In the genomic region with DNA sequence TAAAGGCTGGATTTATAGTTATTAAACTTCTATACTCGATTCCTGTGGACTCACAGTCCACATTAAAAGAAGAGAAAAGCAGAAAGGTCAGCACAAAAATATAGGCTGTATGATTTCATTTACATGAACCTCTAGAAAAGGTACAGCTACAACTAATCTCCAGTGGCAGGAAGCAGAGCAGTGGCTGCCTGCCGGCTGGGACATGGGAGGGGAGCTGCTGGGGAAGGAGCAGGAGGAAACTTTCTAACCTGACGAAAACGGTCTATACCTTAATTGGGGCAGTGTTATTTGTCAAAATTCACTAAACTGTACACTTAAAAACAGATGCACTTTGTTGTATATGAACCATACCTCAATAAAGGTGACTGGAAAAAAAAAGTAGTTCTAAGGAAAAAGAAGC, we compare ENCODE assay signal across 15 cellular contexts. TPM values are rescaled to one million over a fixed set of nuclear protein-coding genes. Genes with fewer than 3 reads are reported as not detected.
A peak's percentile ranks its signal among the peaks of the same experiment; 100 is the strongest.
DNase-seq lines count a peak whose midpoint lies in the region; ATAC-seq and TF ChIP-seq lines count a peak whose summit lies in the region.
"Had no signal": no experiment of that assay in that cellular context is flagged by ENCODE, and none has a peak within 500 bp of the region (broad histone marks: within the 10 kb centered on the region; RNA-seq: fewer than 3 reads in every experiment).

No MANE protein-coding gene starts in this region.

- no peaks in the 10 kb centered on the region for H3K27me3 Mint-ChIP-seq in GM23338 (ENCODE audit: insufficient read depth, low read depth, poor library complexity)
- H3K27me3 Mint-ChIP-seq in nephron (ENCODE audit: low read depth): no peaks in the 10 kb centered on the region
- no peaks in the 10 kb centered on the region for H3K27me3 Mint-ChIP-seq in activated CD4-positive, alpha-beta memory T cell treated with anti-CD3 and anti-CD28 coated beads, Interleukin-2, amount 10 ng/mL, durations not matched to agents 7 days and 5 days
- H3K27me3 Mint-ChIP-seq: B cell; CD4-positive, alpha-beta T cell; IgD-negative memory B cell had no signal

- no peaks in the 10 kb centered on the region for H3K9me3 ChIP-seq in Panc1 (ENCODE audit: control insufficient read depth, insufficient read depth, low read depth, low read length)

- H3K4me3 Mint-ChIP-seq in GM23338: no peak overlapping the region
- no peak overlapping the region for H3K4me3 Mint-ChIP-seq in nephron
- no peak overlapping the region for H3K4me3 Mint-ChIP-seq in activated CD4-positive, alpha-beta memory T cell treated with anti-CD3 and anti-CD28 coated beads, Interleukin-2, amount 10 ng/mL, durations not matched to agents 7 days and 5 days
- H3K4me3 Mint-ChIP-seq: B cell; CD4-positive, alpha-beta T cell; IgD-negative memory B cell had no signal

- H3K4me3 ChIP-seq in GM23338 (no peak overlapping the region), Panc1 (ENCODE audit: low read depth in 2 of 2, low read length in 2 of 2) (no peak overlapping the region)
- H3K4me3 ChIP-seq: GM23248 had no signal

- H3K79me2 ChIP-seq in GM23338 (replicated peaks; ENCODE audit: insufficient read depth): no peaks in the 10 kb centered on the region

- BruUV-seq in Panc1 (replicated peaks; lab: Mats Ljungman, UMichigan): no TSS peak

- TF ChIP-seq CTCF in GM23338 (conservative IDR thresholded peaks at IDR 0.05; ENCODE audit: low read depth in 2 of 2): no peak
- no peak for TF ChIP-seq CTCF in Panc1 (IDR thresholded peaks at IDR 0.05)
- no peak for TF ChIP-seq CTCF in nephron (IDR thresholded peaks at IDR 0.05; ENCODE audit: unreplicated experiment in 3 of 3)

- H3K4me1 ChIP-seq in GM23338 (ENCODE audit: insufficient read depth) (peaks cover 35% of the 10 kb centered on the region), Panc1 (ENCODE audit: control insufficient read depth, insufficient read depth, low read length) (peaks cover 18% of the 10 kb centered on the region)

- peaks cover 47% of the 10 kb centered on the region for H3K4me1 Mint-ChIP-seq in GM23338
- peaks cover 34% of the 10 kb centered on the region for H3K4me1 Mint-ChIP-seq in nephron
- no peaks in the 10 kb centered on the region for H3K4me1 Mint-ChIP-seq in activated CD4-positive, alpha-beta memory T cell treated with anti-CD3 and anti-CD28 coated beads, Interleukin-2, amount 10 ng/mL, durations not matched to agents 7 days and 5 days
- H3K4me1 Mint-ChIP-seq: B cell had no signal

- H3K36me3 Mint-ChIP-seq in GM23338 (ENCODE audit: low read depth) (no peaks in the 10 kb centered on the region), nephron (ENCODE audit: low read depth) (no peaks in the 10 kb centered on the region)
- H3K36me3 Mint-ChIP-seq in activated CD4-positive, alpha-beta memory T cell treated with anti-CD3 and anti-CD28 coated beads, Interleukin-2, amount 10 ng/mL, durations not matched to agents 7 days and 5 days (ENCODE audit: low read depth): no peaks in the 10 kb centered on the region
- H3K36me3 Mint-ChIP-seq: IgD-negative memory B cell had no signal

- no peaks in the 10 kb centered on the region for H4K20me1 ChIP-seq in GM23338 (replicated peaks; ENCODE audit: insufficient read depth)

- no peaks in the 10 kb centered on the region; the same call in 2 of the 3 replicates for H3K9me3 Mint-ChIP-seq in GM23338
- no peaks in the 10 kb centered on the region for H3K9me3 Mint-ChIP-seq in nephron
- no peaks in the 10 kb centered on the region for H3K9me3 Mint-ChIP-seq in activated CD4-positive, alpha-beta memory T cell treated with anti-CD3 and anti-CD28 coated beads, Interleukin-2, amount 10 ng/mL, durations not matched to agents 7 days and 5 days
- H3K9me3 Mint-ChIP-seq: CD4-positive, alpha-beta T cell had no signal

- in situ Hi-C loops in Panc1 (cut with HindIII; ENCODE audit: low pct_unique_long_range_greater_than_20kb, low sequenced_read_pairs): no loop called here

- no peak overlapping the region for H3K4me2 ChIP-seq in GM23338

- intact Hi-C loops in Panc1 (cut with micrococcal nuclease; ENCODE audit: unreplicated experiment): no loop called here

- no peaks in the 10 kb centered on the region for H3K9me2 ChIP-seq in GM23338 (ENCODE audit: insufficient read depth)

- no peak for DNase-seq in GM23338 (ENCODE audit: low spot score)
- DNase-seq in Panc1 (ENCODE audit: low read depth, low spot score): no peak
- peak; percentile 9 for DNase-seq in ecto neural progenitor cell (ENCODE audit: low spot score)
- no peak for DNase-seq in hippocampal formation (lab: John Stamatoyannopoulos, UW)
- no peak for DNase-seq in activated naive CD4-positive, alpha-beta T cell treated with Interleukin-2 at 50 U/mL for 16 hours
- no peak for DNase-seq in activated CD4-positive, alpha-beta memory T cell treated with anti-CD3 and anti-CD28 coated beads, Interleukin-2, amount 10 ng/mL, durations not matched to agents 7 days and 5 days
- DNase-seq: C1 segment of cervical spinal cord; Calu3; CD4-positive, alpha-beta T cell; DMS79; GM23248; H7 had no signal

- H3F3A ChIP-seq in GM23338 (replicated peaks; ENCODE audit: low read depth): no peaks in the 10 kb centered on the region; the same call in 1 of the 2 replicates

- no peak for ATAC-seq in GM23338
- ATAC-seq in Panc1: no peak

- H3K27ac ChIP-seq in GM23338 (ENCODE audit: low read depth): no peak overlapping the region
- H3K27ac ChIP-seq in Panc1 (ENCODE audit: low read length): peak overlapping the region; percentile 25; the same call in 1 of the 2 replicates
- H3K27ac ChIP-seq: GM23248 had no signal

- POLR2A ChIA-PET in Panc1 (lab: Charles Lee): no interaction called here
- POLR2A ChIA-PET in activated CD4-positive, alpha-beta memory T cell treated with anti-CD3 and anti-CD28 coated beads, Interleukin-2, amount 10 ng/mL, durations not matched to agents 7 days and 5 days (lab: Charles Lee): no interaction called here

- no peaks in the 10 kb centered on the region for H3K27me3 ChIP-seq in GM23338 (ENCODE audit: insufficient read depth)
- H3K27me3 ChIP-seq in Panc1 (ENCODE audit: control insufficient read depth, insufficient read depth, low read length): no peaks in the 10 kb centered on the region

- H3K36me3 ChIP-seq in GM23338 (ENCODE audit: insufficient read depth): no peaks in the 10 kb centered on the region
- no peaks in the 10 kb centered on the region for H3K36me3 ChIP-seq in Panc1 (ENCODE audit: control insufficient read depth, insufficient read depth, low read length)

- H2AFZ ChIP-seq in GM23338: no peak overlapping the region
- H2AFZ ChIP-seq: GM23248 had no signal

- 0 out of 2 replicates have a peak overlapping the region, but pooled peaks have one; percentile 13 for H3K27ac Mint-ChIP-seq in GM23338
- peak overlapping the region in 2 of 3 experiments; percentile 76 to 79 for H3K27ac Mint-ChIP-seq in nephron
- no peak overlapping the region for H3K27ac Mint-ChIP-seq in activated CD4-positive, alpha-beta memory T cell treated with anti-CD3 and anti-CD28 coated beads, Interleukin-2, amount 10 ng/mL, durations not matched to agents 7 days and 5 days
- H3K27ac Mint-ChIP-seq: B cell; CD4-positive, alpha-beta T cell had no signal

- CTCF ChIA-PET in Panc1 (lab: Charles Lee): no interaction called here
- CTCF ChIA-PET in activated CD4-positive, alpha-beta memory T cell treated with anti-CD3 and anti-CD28 coated beads, Interleukin-2, amount 10 ng/mL, durations not matched to agents 7 days and 5 days (lab: Charles Lee): no interaction called here

TF ChIP-seq in GM23338, 12 proteins besides CTCF, POLR2A, EP300 and RAD21 (continues in another document):
- TF ChIP-seq NANOG (IDR thresholded peaks at IDR 0.05; ENCODE audit: borderline replicate concordance) (no peak), JUNB (IDR thresholded peaks at IDR 0.05; ENCODE audit: unreplicated experiment) (no peak), CREB1 (CRISPR knock-in tag; IDR thresholded peaks at IDR 0.05; ENCODE audit: low read depth) (no peak), STAT1 (IDR thresholded peaks at IDR 0.05; ENCODE audit: unreplicated experiment) (no peak), POLR2AphosphoS5 (IDR thresholded peaks at IDR 0.05; ENCODE audit: low read depth) (no peak), EZH2 (IDR thresholded peaks at IDR 0.05; ENCODE audit: low read depth, unreplicated experiment) (no peak), ZNF331 (CRISPR knock-in tag; IDR thresholded peaks at IDR 0.05; ENCODE audit: low read depth) (no peak), ZNF114 (CRISPR knock-in tag; IDR thresholded peaks at IDR 0.05) (no peak), EZH2phosphoT487 (IDR thresholded peaks at IDR 0.05; ENCODE audit: unreplicated experiment) (no peak)
- TF ChIP-seq, protein P1, sequence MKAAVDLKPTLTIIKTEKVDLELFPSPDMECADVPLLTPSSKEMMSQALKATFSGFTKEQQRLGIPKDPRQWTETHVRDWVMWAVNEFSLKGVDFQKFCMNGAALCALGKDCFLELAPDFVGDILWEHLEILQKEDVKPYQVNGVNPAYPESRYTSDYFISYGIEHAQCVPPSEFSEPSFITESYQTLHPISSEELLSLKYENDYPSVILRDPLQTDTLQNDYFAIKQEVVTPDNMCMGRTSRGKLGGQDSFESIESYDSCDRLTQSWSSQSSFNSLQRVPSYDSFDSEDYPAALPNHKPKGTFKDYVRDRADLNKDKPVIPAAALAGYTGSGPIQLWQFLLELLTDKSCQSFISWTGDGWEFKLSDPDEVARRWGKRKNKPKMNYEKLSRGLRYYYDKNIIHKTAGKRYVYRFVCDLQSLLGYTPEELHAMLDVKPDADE (IDR thresholded peaks at IDR 0.05): no peak

RNA-seq across cellular contexts. Expression of a gene that starts 26.7 kb away (rescaled TPM):
- total RNA-seq in GM23338 (2014; rRNA removed; shearing (Covaris generic)): 15.4 and 20.5 TPM in 2 replicates
- polyA plus RNA-seq in GM23338 (2016; fragmentation: Nextera tagmentation; extraction: Ambion mirVana): 7.1 and 8.9 TPM in 2 replicates
- total RNA-seq in Panc1 (2021; ENCODE audit: unreplicated experiment): 34.4 TPM
- 32.9 TPM for polyA plus RNA-seq in Panc1 (2012; ENCODE audit: insufficient read length)
- total RNA-seq in activated CD4-positive, alpha-beta memory T cell treated with anti-CD3 and anti-CD28 coated beads, Interleukin-2, amount 10 ng/mL, durations not matched to agents 7 days and 5 days: 1 to 10 TPM; 4.4 to 5.6 TPM
